Comparison of ENCODE assay signal across 11 cellular contexts in genomic region chr6:42911171-42912021, GRCh38. TPM values are rescaled to one million over a fixed set of nuclear protein-coding genes. Genes with fewer than 3 reads are reported as not detected.
DNase-seq lines count a peak whose midpoint lies in the region; ATAC-seq, FAIRE-seq and TF ChIP-seq lines count a peak whose summit lies in the region.
"Had no signal": no experiment of that assay in that cellular context is flagged by ENCODE, and none has a peak within 500 bp of the region (broad histone marks: within the 10 kb centered on the region; RNA-seq: fewer than 3 reads in every experiment).

No MANE protein-coding gene starts in this region.

- H3K4me1 ChIP-seq in endothelial cell of umbilical vein (ENCODE audit: control insufficient read depth, extremely low read depth, insufficient read depth, low read length), result no peaks in the 10 kb centered on the region
- no peaks in the 10 kb centered on the region for H3K4me1 ChIP-seq in naive thymus-derived CD4-positive, alpha-beta T cell (ENCODE audit: control insufficient read depth in 2 of 2, insufficient read depth in 2 of 2, low read length in 2 of 2)

- H3K27me3 Mint-ChIP-seq in naive thymus-derived CD4-positive, alpha-beta T cell, result peaks cover 5 to 22% (median 9%) of the 10 kb centered on the region in 5 donors

- no peaks in the 10 kb centered on the region for H3K79me2 ChIP-seq in endothelial cell of umbilical vein (ENCODE audit: control insufficient read depth, insufficient read depth, low read length)

- POLR2A ChIA-PET in AG04449 (lab: Yijun Ruan, JAX), result no interaction called here
- POLR2A ChIA-PET in endothelial cell of umbilical vein (lab: Charles Lee), result no interaction called here
- POLR2A ChIA-PET in naive thymus-derived CD4-positive, alpha-beta T cell (lab: Charles Lee), result interaction anchor here (0.6 to 1.3 kb wide), 3 partner anchors 18 to 498 kb away, joined by 3 read pairs; partner anchors contain the start of gene CNPY3

- FAIRE-seq in endothelial cell of umbilical vein (lab: Jason Lieb, UNC), result no peak

- no peaks in the 10 kb centered on the region for H3K9me1 ChIP-seq in endothelial cell of umbilical vein (replicated peaks; ENCODE audit: control insufficient read depth, extremely low read depth, insufficient read depth, low read length)

- H3K27ac ChIP-seq in endothelial cell of umbilical vein (ENCODE audit: insufficient read depth, low read depth, low read length), result no peak overlapping the region
- H3K27ac ChIP-seq in naive thymus-derived CD4-positive, alpha-beta T cell (ENCODE audit: low read depth, low read length), result no peak overlapping the region

- peak overlapping the region; percentile 17 to 82 (median 67) for H3K4me3 Mint-ChIP-seq in naive thymus-derived CD4-positive, alpha-beta T cell

- H3K9me3 Mint-ChIP-seq in naive thymus-derived CD4-positive, alpha-beta T cell, result no peaks in the 10 kb centered on the region

- H2AFZ ChIP-seq in endothelial cell of umbilical vein (ENCODE audit: low read depth, low read length), result peak overlapping the region; percentile 44

- DNase-seq in AG04449 (ENCODE audit: low read depth, low spot score), result no peak
- peak; percentile 51 for DNase-seq in HuH-7 (ENCODE audit: low spot score)
- no peak for DNase-seq in endothelial cell of umbilical vein (ENCODE audit: low read depth, low spot score)
- DNase-seq in naive thymus-derived CD4-positive, alpha-beta T cell, result no peak
- no peak for DNase-seq in NCI-H345 (lab: John Stamatoyannopoulos, UW)
- no peak for DNase-seq in NCI-H1092 treated with DMSO at 0.1 percent for 48 hours (lab: John Stamatoyannopoulos, UW)
- no peak for DNase-seq in GM10266 (ENCODE audit: extremely low spot score)
- DNase-seq in stimulated activated CD4-positive, alpha-beta T cell treated with anti-CD3 and anti-CD28 coated beads, Interleukin-2, amount 100 ng/mL, for 48 hours, result no peak
- DNase-seq: aorta, NCI-H1694 treated with DMSO at 0.1 percent for 48 hours, T1000 had no signal

- no peaks in the 10 kb centered on the region for H3K9me3 ChIP-seq in endothelial cell of umbilical vein (replicated peaks; ENCODE audit: control insufficient read depth, insufficient read depth, low read length)
- no peaks in the 10 kb centered on the region for H3K9me3 ChIP-seq in naive thymus-derived CD4-positive, alpha-beta T cell (ENCODE audit: control insufficient read depth in 2 of 3, low read length in 3 of 3)

- TF ChIP-seq CTCF in AG04449 (IDR thresholded peaks at IDR 0.05; ENCODE audit: insufficient read depth, low read length, missing control alignments) (no peak), endothelial cell of umbilical vein (IDR thresholded peaks at IDR 0.05; ENCODE audit: extremely low read depth in 1 of 2, insufficient read depth in 1 of 2, low read depth in 1 of 2, low read length in 2 of 2) (no peak), GM10266 (IDR thresholded peaks at IDR 0.05; ENCODE audit: control insufficient read depth, insufficient read depth, low read depth, missing control alignments) (no peak)

- peaks cover 0 to 6% (median 4%) of the 10 kb centered on the region in 7 donors for H3K4me1 Mint-ChIP-seq in naive thymus-derived CD4-positive, alpha-beta T cell

- dilution Hi-C loops in endothelial cell of umbilical vein (cut with MboI; ENCODE audit: extremely low pct_ligation_motif_present, low sequenced_read_pairs), result no loop called here

- H3K9ac ChIP-seq in endothelial cell of umbilical vein (replicated peaks; ENCODE audit: extremely low read depth, insufficient read depth, low read length), result no peak overlapping the region

- peak overlapping the region; percentile 8 for H3K4me2 ChIP-seq in endothelial cell of umbilical vein (ENCODE audit: insufficient read depth, low read length)

- H4K20me1 ChIP-seq in endothelial cell of umbilical vein (replicated peaks; ENCODE audit: control insufficient read depth, extremely low read depth, insufficient read depth, low read length), result no peaks in the 10 kb centered on the region

- H3K36me3 Mint-ChIP-seq in naive thymus-derived CD4-positive, alpha-beta T cell, result no peaks in the 10 kb centered on the region

- no TSS peak for BruUV-seq in endothelial cell of umbilical vein (replicated peaks; lab: Mats Ljungman, UMichigan)

- H3K4me3 ChIP-seq in AG04449 (ENCODE audit: low read depth, low read length) (peak overlapping the region; percentile 15; the same call in 1 of the 2 replicates), endothelial cell of umbilical vein (replicated peaks in 1 of 3; ENCODE audit: insufficient read depth in 1 of 3, low read depth in 1 of 3, low read length in 3 of 3) (peak overlapping the region in 1 of 3 experiments; percentile 6)
- H3K4me3 ChIP-seq in naive thymus-derived CD4-positive, alpha-beta T cell (ENCODE audit: low read length), result no peak overlapping the region

- H3K27me3 ChIP-seq in endothelial cell of umbilical vein (ENCODE audit: control insufficient read depth in 2 of 2, insufficient read depth in 2 of 2, low read length in 2 of 2), result peaks cover 2 to 6% of the 10 kb centered on the region in 2 experiments
- no peaks in the 10 kb centered on the region for H3K27me3 ChIP-seq in naive thymus-derived CD4-positive, alpha-beta T cell (ENCODE audit: control insufficient read depth in 2 of 2, insufficient read depth in 2 of 2, low read length in 2 of 2)

- no peak for ATAC-seq in naive thymus-derived CD4-positive, alpha-beta T cell

- intact Hi-C loops in endothelial cell of umbilical vein (cut with micrococcal nuclease), result no loop called here
- intact Hi-C loops in naive thymus-derived CD4-positive, alpha-beta T cell (cut with micrococcal nuclease), result loop anchor here in 1 of 2 donors (1.0 kb wide), 1 partner anchor 17 kb away; no protein-coding TSS in a partner anchor

- peak overlapping the region in 2 of 9 donors; percentile 41 to 66 for H3K27ac Mint-ChIP-seq in naive thymus-derived CD4-positive, alpha-beta T cell

- CTCF ChIA-PET in AG04449 (lab: Yijun Ruan, JAX) (interaction anchor here (0.7 to 3.6 kb wide), 5 partner anchors 8 to 596 kb away, joined by 3 to 20 read pairs (median 3); no protein-coding TSS in a partner anchor), endothelial cell of umbilical vein (lab: Charles Lee) (interaction anchor here (0.7 to 1.1 kb wide), 6 partner anchors 8 to 697 kb away, joined by 3 to 5 read pairs (median 3); no protein-coding TSS in a partner anchor)
- CTCF ChIA-PET in naive thymus-derived CD4-positive, alpha-beta T cell (lab: Charles Lee), result no interaction called here

- no peaks in the 10 kb centered on the region for H3K36me3 ChIP-seq in endothelial cell of umbilical vein (ENCODE audit: control insufficient read depth in 2 of 2, extremely low read depth in 1 of 2, insufficient read depth in 2 of 2, low read length in 2 of 2)
- no peaks in the 10 kb centered on the region for H3K36me3 ChIP-seq in naive thymus-derived CD4-positive, alpha-beta T cell (ENCODE audit: control insufficient read depth in 2 of 3, insufficient read depth in 3 of 3, low read length in 3 of 3)

- no peak for TF ChIP-seq POLR2A in endothelial cell of umbilical vein (IDR thresholded peaks at IDR 0.05; ENCODE audit: low read depth, low read length)

RNA-seq across cellular contexts. Expression of gene PTCRA, which starts 4.5 kb away (rescaled TPM):
- total RNA-seq in endothelial cell of umbilical vein, result not detected in 2 replicates
- 0.13 TPM in 1 of 2 replicates, not detected in the other for polyA plus RNA-seq in endothelial cell of umbilical vein
- polyA plus RNA-seq in endothelial cell of umbilical vein (2011; cell fraction: cytosol; rRNA removed), result not detected in 2 replicates
- not detected in 2 replicates for polyA plus RNA-seq in endothelial cell of umbilical vein (2011; cell fraction: nucleus; rRNA removed)
- polyA plus RNA-seq in endothelial cell of umbilical vein (2012), result not detected in 2 replicates
- polyA minus RNA-seq in endothelial cell of umbilical vein, result 0.29 TPM in 1 of 2 replicates, not detected in the other
- not detected for polyA minus RNA-seq in endothelial cell of umbilical vein (2011; cell fraction: cytosol; rRNA and poly(A)+ RNA removed)
- not detected in 2 replicates for polyA minus RNA-seq in endothelial cell of umbilical vein (2011; cell fraction: nucleus; rRNA and poly(A)+ RNA removed)
- total RNA-seq in naive thymus-derived CD4-positive, alpha-beta T cell, result under 1 TPM in 2 of 5 experiments, not detected in 3; 0.56 to 0.93 TPM
- not detected for polyA plus RNA-seq in naive thymus-derived CD4-positive, alpha-beta T cell
- total RNA-seq: aorta had no signal
- polyA plus RNA-seq: aorta had no signal

RNA-seq across cellular contexts. Expression of gene CNPY3, which starts 17.9 kb away (rescaled TPM):
- 43.3 and 53.1 TPM in 2 replicates for total RNA-seq in endothelial cell of umbilical vein
- 40.8 and 46.4 TPM in 2 replicates for polyA plus RNA-seq in endothelial cell of umbilical vein
- polyA plus RNA-seq in endothelial cell of umbilical vein (2011; cell fraction: cytosol; rRNA removed), result 49.1 and 51.6 TPM in 2 replicates
- 31.4 and 34.4 TPM in 2 replicates for polyA plus RNA-seq in endothelial cell of umbilical vein (2011; cell fraction: nucleus; rRNA removed)
- 27.0 and 33.6 TPM in 2 replicates for polyA plus RNA-seq in endothelial cell of umbilical vein (2012)
- polyA minus RNA-seq in endothelial cell of umbilical vein, result 28.2 and 31.4 TPM in 2 replicates
- polyA minus RNA-seq in endothelial cell of umbilical vein (2011; cell fraction: cytosol; rRNA and poly(A)+ RNA removed), result 21.9 TPM
- polyA minus RNA-seq in endothelial cell of umbilical vein (2011; cell fraction: nucleus; rRNA and poly(A)+ RNA removed), result 7.0 and 9.2 TPM in 2 replicates
- total RNA-seq in naive thymus-derived CD4-positive, alpha-beta T cell, result 10 to 100 TPM; 58.6 to 98.9 (median 87.4) TPM
- 100 to 1,000 TPM in 1 of 2 donors, 10 to 100 TPM in 1; 92.7 to 134 TPM for polyA plus RNA-seq in naive thymus-derived CD4-positive, alpha-beta T cell

RNA-seq across cellular contexts. Expression of gene RPL7L1, which starts 32.0 kb away (rescaled TPM):
- 94.4 and 103 TPM in 2 replicates for total RNA-seq in endothelial cell of umbilical vein
- 31.1 and 36.9 TPM in 2 replicates for polyA plus RNA-seq in endothelial cell of umbilical vein
- polyA plus RNA-seq in endothelial cell of umbilical vein (2011; cell fraction: cytosol; rRNA removed), result 45.1 and 46.4 TPM in 2 replicates
- 22.7 and 29.3 TPM in 2 replicates for polyA plus RNA-seq in endothelial cell of umbilical vein (2011; cell fraction: nucleus; rRNA removed)
- 76.1 and 116 TPM in 2 replicates for polyA plus RNA-seq in endothelial cell of umbilical vein (2012)
- polyA minus RNA-seq in endothelial cell of umbilical vein, result 48.1 and 48.9 TPM in 2 replicates
- 47.2 TPM for polyA minus RNA-seq in endothelial cell of umbilical vein (2011; cell fraction: cytosol; rRNA and poly(A)+ RNA removed)
- polyA minus RNA-seq in endothelial cell of umbilical vein (2011; cell fraction: nucleus; rRNA and poly(A)+ RNA removed), result 33.2 and 38.6 TPM in 2 replicates
- total RNA-seq in naive thymus-derived CD4-positive, alpha-beta T cell, result 10 to 100 TPM; 65.6 to 91.7 (median 78.1) TPM
- 10 to 100 TPM; 71.4 to 90.7 TPM for polyA plus RNA-seq in naive thymus-derived CD4-positive, alpha-beta T cell

RNA-seq across cellular contexts. Expression of gene GNMT, which starts 49.2 kb away (rescaled TPM):
- total RNA-seq in endothelial cell of umbilical vein, result 0.42 and 1.2 TPM in 2 replicates
- polyA plus RNA-seq in endothelial cell of umbilical vein, result 0.41 and 0.70 TPM in 2 replicates
- polyA plus RNA-seq in endothelial cell of umbilical vein (2011; cell fraction: cytosol; rRNA removed), result 0.20 and 0.22 TPM in 2 replicates
- 2.1 and 2.3 TPM in 2 replicates for polyA plus RNA-seq in endothelial cell of umbilical vein (2011; cell fraction: nucleus; rRNA removed)
- polyA plus RNA-seq in endothelial cell of umbilical vein (2012), result 0.21 and 0.33 TPM in 2 replicates
- 0.53 and 1.4 TPM in 2 replicates for polyA minus RNA-seq in endothelial cell of umbilical vein
- not detected for polyA minus RNA-seq in endothelial cell of umbilical vein (2011; cell fraction: cytosol; rRNA and poly(A)+ RNA removed)
- polyA minus RNA-seq in endothelial cell of umbilical vein (2011; cell fraction: nucleus; rRNA and poly(A)+ RNA removed), result 0.58 and 0.82 TPM in 2 replicates
- total RNA-seq in naive thymus-derived CD4-positive, alpha-beta T cell, result 1 to 10 TPM in 3 of 5 experiments, under 1 TPM in 2; 0.95 to 2.6 (median 1.1) TPM
- not detected for polyA plus RNA-seq in naive thymus-derived CD4-positive, alpha-beta T cell
